In genomic region chr6:96995903-96996302, GRCh38 we compare ENCODE assay signal across 36 cellular contexts.
"Had no signal": no experiment of that assay in that cellular context is flagged by ENCODE, and none has a peak within 500 bp of the region (broad histone marks: within the 10 kb centered on the region; RNA-seq: fewer than 3 reads in every experiment).

No MANE protein-coding gene starts in this region.

- H3K4me1 Mint-ChIP-seq: activated naive CD4-positive, alpha-beta T cell treated with anti-CD3 and anti-CD28 coated beads, Interleukin-2, amount 10 ng/mL, durations not matched to agents 7 days and 5 days; activated naive CD4-positive, alpha-beta T cell treated with anti-CD3 and anti-CD28 coated beads, Interleukin-2, amount 50 U/mL, for 24 hours; activated naive CD8-positive, alpha-beta T cell treated with anti-CD3 and anti-CD28 coated beads for 36 hours; activated naive CD8-positive, alpha-beta T cell treated with anti-CD3 and anti-CD28 coated beads, Interleukin-2, amount 10 ng/mL, durations not matched to agents 7 days and 5 days; activated naive CD8-positive, alpha-beta T cell treated with anti-CD3 and anti-CD28 coated beads, Interleukin-2, amount 50 U/mL, for 24 hours; activated T-helper 17 cell treated with anti-CD3 and anti-CD28 coated beads, Interleukin-2, amount 50 U/mL, for 72 hours; brain; central memory CD8-positive, alpha-beta T cell had no signal

- H3K36me3 Mint-ChIP-seq: activated naive CD4-positive, alpha-beta T cell treated with anti-CD3 and anti-CD28 coated beads, Interleukin-2, amount 10 ng/mL, durations not matched to agents 7 days and 5 days; activated naive CD8-positive, alpha-beta T cell treated with anti-CD3 and anti-CD28 coated beads, Interleukin-2, amount 10 ng/mL, durations not matched to agents 7 days and 5 days; brain had no signal

- H3K4me3 Mint-ChIP-seq: activated naive CD4-positive, alpha-beta T cell treated with anti-CD3 and anti-CD28 coated beads for 36 hours; activated naive CD4-positive, alpha-beta T cell treated with anti-CD3 and anti-CD28 coated beads, Interleukin-2, amount 10 ng/mL, durations not matched to agents 7 days and 5 days; activated naive CD4-positive, alpha-beta T cell treated with anti-CD3 and anti-CD28 coated beads, Interleukin-2, amount 50 U/mL, for 24 hours; activated naive CD8-positive, alpha-beta T cell; activated naive CD8-positive, alpha-beta T cell treated with anti-CD3 and anti-CD28 coated beads for 36 hours; activated naive CD8-positive, alpha-beta T cell treated with anti-CD3 and anti-CD28 coated beads, Interleukin-2, amount 10 ng/mL, durations not matched to agents 7 days and 5 days; activated naive CD8-positive, alpha-beta T cell treated with anti-CD3 and anti-CD28 coated beads, Interleukin-2, amount 50 U/mL, for 24 hours; activated T-cell treated with anti-CD3 and anti-CD28 coated beads, Interleukin-2, amount 50 U/mL, for 24 hours; activated T-cell treated with anti-CD3 and anti-CD28 coated beads, Interleukin-2, amount 50 U/mL, for 4 hours; activated T-cell treated with anti-CD3 and anti-CD28 coated beads, Interleukin-2, amount 50 U/mL, for 72 hours; activated T-helper 1 cell treated with anti-CD3 and anti-CD28 coated beads, Interleukin-12 subunit alpha, Interleukin-12 subunit beta, Interleukin-2, Interleukin-4 antibody, amounts not matched to agents 30 ng/mL and 10 ng/mL and 1 ng/mL, durations not matched to agents 14 hours and 24 hours and 36 hours; activated T-helper 17 cell treated with anti-CD3 and anti-CD28 coated beads, Interleukin-2, amount 50 U/mL, for 72 hours; brain; central memory CD8-positive, alpha-beta T cell had no signal

- DNase-seq: activated effector memory CD4-positive, alpha-beta T cell treated with anti-CD3 and anti-CD28 coated beads, Interleukin-2, amount 50 U/mL, for 16 hours; activated effector memory CD4-positive, alpha-beta T cell treated with Interleukin-2 at 50 U/mL for 16 hours; activated gamma-delta T cell; activated gamma-delta T cell treated with Interleukin-2 at 50 U/mL for 16 hours; activated naive CD4-positive, alpha-beta T cell; activated naive CD4-positive, alpha-beta T cell treated with anti-CD3 and anti-CD28 coated beads for 36 hours; activated naive CD4-positive, alpha-beta T cell treated with anti-CD3 and anti-CD28 coated beads, Interleukin-2, amount 10 ng/mL, durations not matched to agents 7 days and 5 days; activated naive CD4-positive, alpha-beta T cell treated with Interleukin-2 at 50 U/mL for 16 hours; activated naive CD8-positive, alpha-beta T cell treated with anti-CD3 and anti-CD28 coated beads for 36 hours; activated naive CD8-positive, alpha-beta T cell treated with anti-CD3 and anti-CD28 coated beads, Interleukin-2, amount 10 ng/mL, durations not matched to agents 7 days and 5 days; activated naive CD8-positive, alpha-beta T cell treated with anti-CD3 and anti-CD28 coated beads, Interleukin-2, amount 50 U/mL, for 24 hours; activated T-cell treated with anti-CD3 and anti-CD28 coated beads for 4 hours; activated T-cell treated with anti-CD3 and anti-CD28 coated beads, Interleukin-2, amount 50 U/mL, for 1 hour; activated T-cell treated with anti-CD3 and anti-CD28 coated beads, Interleukin-2, amount 50 U/mL, for 24 hours; activated T-cell treated with anti-CD3 and anti-CD28 coated beads, Interleukin-2, amount 50 U/mL, for 4 hours; activated T-cell treated with anti-CD3 and anti-CD28 coated beads, Interleukin-2, amount 50 U/mL, for 48 hours; activated T-cell treated with anti-CD3 and anti-CD28 coated beads, Interleukin-2, amount 50 U/mL, for 72 hours; adrenal gland; amniotic stem cell; amygdala; aorta; body of pancreas; brain microvascular endothelial cell; caudate nucleus; central memory CD4-positive, alpha-beta T cell; cerebellar nuclear complex had no signal

- H3K4me3 ChIP-seq: adrenal gland, ascending aorta, body of pancreas, breast epithelium, cardiac muscle cell had no signal

- H3K27me3 ChIP-seq: adrenal gland, ascending aorta, body of pancreas, brain microvascular endothelial cell, breast epithelium, cardiac muscle cell had no signal

- H3K27ac ChIP-seq: adrenal gland, ascending aorta, body of pancreas, brain microvascular endothelial cell, breast epithelium, cardiac muscle cell had no signal

- H3K9me3 Mint-ChIP-seq: activated naive CD4-positive, alpha-beta T cell treated with anti-CD3 and anti-CD28 coated beads for 36 hours; activated naive CD4-positive, alpha-beta T cell treated with anti-CD3 and anti-CD28 coated beads, Interleukin-2, amount 10 ng/mL, durations not matched to agents 7 days and 5 days; activated naive CD4-positive, alpha-beta T cell treated with anti-CD3 and anti-CD28 coated beads, Interleukin-2, amount 50 U/mL, for 24 hours; activated naive CD8-positive, alpha-beta T cell treated with anti-CD3 and anti-CD28 coated beads for 36 hours; activated naive CD8-positive, alpha-beta T cell treated with anti-CD3 and anti-CD28 coated beads, Interleukin-2, amount 50 U/mL, for 24 hours; activated T-cell treated with anti-CD3 and anti-CD28 coated beads, Interleukin-2, amount 50 U/mL, for 24 hours; activated T-cell treated with anti-CD3 and anti-CD28 coated beads, Interleukin-2, amount 50 U/mL, for 4 hours; activated T-cell treated with anti-CD3 and anti-CD28 coated beads, Interleukin-2, amount 50 U/mL, for 72 hours; activated T-helper 1 cell treated with anti-CD3 and anti-CD28 coated beads, Interleukin-12 subunit alpha, Interleukin-12 subunit beta, Interleukin-2, Interleukin-4 antibody, amounts not matched to agents 30 ng/mL and 10 ng/mL and 1 ng/mL, durations not matched to agents 14 hours and 24 hours and 36 hours; activated T-helper 17 cell treated with anti-CD3 and anti-CD28 coated beads, Interleukin-2, amount 50 U/mL, for 72 hours; activated T-helper 2 cell treated with anti-CD3 and anti-CD28 coated beads, Interferon-gamma antibody, Interleukin-2, Interleukin-4, amounts not matched to agents 10 μg/mL and 5 μg/mL and 100 μg/mL, durations not matched to agents 14 hours and 24 hours and 36 hours; central memory CD8-positive, alpha-beta T cell had no signal

- ATAC-seq: activated naive CD8-positive, alpha-beta T cell treated with anti-CD3 and anti-CD28 coated beads, Interleukin-2, amount 50 U/mL, for 24 hours; activated T-cell treated with anti-CD3 and anti-CD28 coated beads, Interleukin-2, amount 50 U/mL, for 4 hours; activated T-cell treated with anti-CD3 and anti-CD28 coated beads, Interleukin-2, amount 50 U/mL, for 72 hours; activated T-helper 17 cell treated with anti-CD3 and anti-CD28 coated beads, Interleukin-2, amount 50 U/mL, for 72 hours; body of pancreas had no signal

- H3K27ac Mint-ChIP-seq: activated naive CD4-positive, alpha-beta T cell treated with anti-CD3 and anti-CD28 coated beads for 36 hours; activated naive CD4-positive, alpha-beta T cell treated with anti-CD3 and anti-CD28 coated beads, Interleukin-2, amount 10 ng/mL, durations not matched to agents 7 days and 5 days; activated naive CD4-positive, alpha-beta T cell treated with anti-CD3 and anti-CD28 coated beads, Interleukin-2, amount 50 U/mL, for 24 hours; activated naive CD8-positive, alpha-beta T cell; activated naive CD8-positive, alpha-beta T cell treated with anti-CD3 and anti-CD28 coated beads for 36 hours; activated naive CD8-positive, alpha-beta T cell treated with anti-CD3 and anti-CD28 coated beads, Interleukin-2, amount 10 ng/mL, durations not matched to agents 7 days and 5 days; activated naive CD8-positive, alpha-beta T cell treated with anti-CD3 and anti-CD28 coated beads, Interleukin-2, amount 50 U/mL, for 24 hours; activated T-cell treated with anti-CD3 and anti-CD28 coated beads, Interleukin-2, amount 50 U/mL, for 24 hours; activated T-helper 1 cell treated with anti-CD3 and anti-CD28 coated beads, Interleukin-12 subunit alpha, Interleukin-12 subunit beta, Interleukin-2, Interleukin-4 antibody, amounts not matched to agents 30 ng/mL and 10 ng/mL and 1 ng/mL, durations not matched to agents 14 hours and 24 hours and 36 hours; activated T-helper 17 cell treated with anti-CD3 and anti-CD28 coated beads, Interleukin-2, amount 50 U/mL, for 72 hours; activated T-helper 2 cell treated with anti-CD3 and anti-CD28 coated beads, Interferon-gamma antibody, Interleukin-2, Interleukin-4, amounts not matched to agents 10 μg/mL and 5 μg/mL and 100 μg/mL, durations not matched to agents 14 hours and 24 hours and 36 hours; brain had no signal

- H3K27me3 Mint-ChIP-seq: activated naive CD4-positive, alpha-beta T cell treated with anti-CD3 and anti-CD28 coated beads, Interleukin-2, amount 10 ng/mL, durations not matched to agents 7 days and 5 days; activated naive CD4-positive, alpha-beta T cell treated with anti-CD3 and anti-CD28 coated beads, Interleukin-2, amount 50 U/mL, for 24 hours; activated naive CD8-positive, alpha-beta T cell; activated naive CD8-positive, alpha-beta T cell treated with anti-CD3 and anti-CD28 coated beads for 36 hours; activated naive CD8-positive, alpha-beta T cell treated with anti-CD3 and anti-CD28 coated beads, Interleukin-2, amount 10 ng/mL, durations not matched to agents 7 days and 5 days; activated naive CD8-positive, alpha-beta T cell treated with anti-CD3 and anti-CD28 coated beads, Interleukin-2, amount 50 U/mL, for 24 hours; activated T-cell treated with anti-CD3 and anti-CD28 coated beads, Interleukin-2, amount 50 U/mL, for 24 hours; activated T-helper 17 cell treated with anti-CD3 and anti-CD28 coated beads, Interleukin-2, amount 50 U/mL, for 72 hours; central memory CD8-positive, alpha-beta T cell had no signal
